8 cellular contexts compared by ENCODE assay signal in genomic region chr17:28357061-28357900, GRCh38. TPM values are rescaled to one million over a fixed set of nuclear protein-coding genes. Genes with fewer than 3 reads are reported as not detected.
A peak's percentile ranks its signal among the peaks of the same experiment; 100 is the strongest.
DNase-seq lines count a peak whose midpoint lies in the region; ATAC-seq and TF ChIP-seq lines count a peak whose summit lies in the region.

A gene with protein sequence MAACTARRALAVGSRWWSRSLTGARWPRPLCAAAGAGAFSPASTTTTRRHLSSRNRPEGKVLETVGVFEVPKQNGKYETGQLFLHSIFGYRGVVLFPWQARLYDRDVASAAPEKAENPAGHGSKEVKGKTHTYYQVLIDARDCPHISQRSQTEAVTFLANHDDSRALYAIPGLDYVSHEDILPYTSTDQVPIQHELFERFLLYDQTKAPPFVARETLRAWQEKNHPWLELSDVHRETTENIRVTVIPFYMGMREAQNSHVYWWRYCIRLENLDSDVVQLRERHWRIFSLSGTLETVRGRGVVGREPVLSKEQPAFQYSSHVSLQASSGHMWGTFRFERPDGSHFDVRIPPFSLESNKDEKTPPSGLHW (minus strand): TSS chr17:28357527. CDS start chr17:28357448, 79 bp downstream.

- H3K4me3 Mint-ChIP-seq in activated T-cell treated with anti-CD3 and anti-CD28 coated beads, Interleukin-2, amount 50 U/mL, for 24 hours, result peak within 1 kb of the TSS; percentile 99

- DNase-seq in DMS153 treated with DMSO at 0.1 percent for 48 hours (lab: John Stamatoyannopoulos, UW; ENCODE audit: unreplicated experiment) (peak; percentile 82), erythroblast (lab: John Stamatoyannopoulos, UW) (peak; percentile 97 to 98)
- peak; percentile 87 for DNase-seq in Jurkat, Clone E6-1 (ENCODE audit: low read depth, low spot score)
- peak; percentile 97 for DNase-seq in activated T-cell treated with anti-CD3 and anti-CD28 coated beads, Interleukin-2, amount 50 U/mL, for 24 hours
- peak; percentile 90 to 93 for DNase-seq in stimulated activated CD8-positive, alpha-beta memory T cell treated with anti-CD3 and anti-CD28 coated beads, Interleukin-7, amount 100 ng/mL, for 1 hour (ENCODE audit: low read depth in 2 of 2)

- peaks cover 82% of the 10 kb centered on the region for H3K36me3 Mint-ChIP-seq in activated T-cell treated with anti-CD3 and anti-CD28 coated beads, Interleukin-2, amount 50 U/mL, for 24 hours (ENCODE audit: low read depth)

- H3K27me3 Mint-ChIP-seq in activated T-cell treated with anti-CD3 and anti-CD28 coated beads, Interleukin-2, amount 50 U/mL, for 24 hours, result no peaks in the 10 kb centered on the region

- H3K27me3 ChIP-seq in muscle layer of colon (ENCODE audit: control insufficient read depth in 1 of 2, insufficient read depth in 2 of 2, low read length in 2 of 2), result no peaks in the 10 kb centered on the region

- peaks cover 36% of the 10 kb centered on the region for H3K4me1 Mint-ChIP-seq in activated T-cell treated with anti-CD3 and anti-CD28 coated beads, Interleukin-2, amount 50 U/mL, for 24 hours (ENCODE audit: low read depth)

- peaks cover 25% of the 10 kb centered on the region for H3K4me1 ChIP-seq in muscle layer of colon (ENCODE audit: insufficient read depth, low read length)

- H3K27ac Mint-ChIP-seq in activated T-cell treated with anti-CD3 and anti-CD28 coated beads, Interleukin-2, amount 50 U/mL, for 24 hours, result peak within 1 kb of the TSS; percentile 97

- peak within 1 kb of the TSS; percentile 84 for H3K4me3 ChIP-seq in Jurkat, Clone E6-1 (ENCODE audit: low read length)
- H3K4me3 ChIP-seq in muscle layer of colon (ENCODE audit: low read depth in 1 of 2, low read length in 2 of 2), result peak within 1 kb of the TSS; percentile 82 to 94

- H3K9me3 ChIP-seq in muscle layer of colon (ENCODE audit: low read length), result no peaks in the 10 kb centered on the region

- H3K9me3 Mint-ChIP-seq in activated T-cell treated with anti-CD3 and anti-CD28 coated beads, Interleukin-2, amount 50 U/mL, for 24 hours, result no peaks in the 10 kb centered on the region

- ATAC-seq in GM21619 (IDR thresholded peaks at IDR 0.05; ENCODE audit: unreplicated experiment), result peak; percentile 91

- H3K27ac ChIP-seq in muscle layer of colon (ENCODE audit: low read depth, low read length), result peak within 1 kb of the TSS; percentile 94

- peak; percentile 96 for TF ChIP-seq POLR2A in erythroblast (IDR thresholded peaks at IDR 0.05; ENCODE audit: low read length)

- H3K9ac ChIP-seq in muscle layer of colon (ENCODE audit: low read length), result peak within 1 kb of the TSS; percentile 79

- peaks cover 52% of the 10 kb centered on the region for H3K36me3 ChIP-seq in muscle layer of colon (ENCODE audit: insufficient read depth, low read length)

TF ChIP-seq in PFSK-1, 5 proteins besides CTCF, POLR2A, EP300 and RAD21:
- TF ChIP-seq POLR2AphosphoS5 (IDR thresholded peaks at IDR 0.05; ENCODE audit: low read depth, low read length) (peak; percentile 94), REST (IDR thresholded peaks at IDR 0.05; ENCODE audit: insufficient read depth in 1 of 2, low read depth in 2 of 2, low read length in 2 of 2) (peak in 1 of 2 experiments; percentile 69; a peak in 2 of 4 replicates), TAF1 (IDR thresholded peaks at IDR 0.05; ENCODE audit: borderline replicate concordance, insufficient read depth, low read length) (peak; percentile 98), FOXP2 (optimal IDR thresholded peaks at IDR 0.05; ENCODE audit: borderline replicate concordance, extremely low read depth, extremely low read length, insufficient read depth) (peak; percentile 92), SIN3A (IDR thresholded peaks at IDR 0.05; ENCODE audit: borderline replicate concordance, insufficient read depth, low read length) (0 out of 2 replicates have a peak, but pooled peaks have one; percentile 20)

RNA-seq across cellular contexts. Expression of the gene that starts here (rescaled TPM):
- polyA plus RNA-seq in Jurkat, Clone E6-1 (2012; ENCODE audit: insufficient read depth, insufficient read length), result 112 TPM
- polyA plus RNA-seq in PFSK-1 (2012; ENCODE audit: insufficient read length, low read depth), result 131 TPM

Comparison
In these comparisons a context has a peak if more than half of its experiments do, and no peak if none do; other contexts are left out.
1. Peak in every context shown above with its lines: DNase-seq, ATAC-seq, H3K4me3 ChIP-seq and H3K27ac ChIP-seq.